Comparison of ENCODE assay signal across 24 cellular contexts in the genomic region with DNA sequence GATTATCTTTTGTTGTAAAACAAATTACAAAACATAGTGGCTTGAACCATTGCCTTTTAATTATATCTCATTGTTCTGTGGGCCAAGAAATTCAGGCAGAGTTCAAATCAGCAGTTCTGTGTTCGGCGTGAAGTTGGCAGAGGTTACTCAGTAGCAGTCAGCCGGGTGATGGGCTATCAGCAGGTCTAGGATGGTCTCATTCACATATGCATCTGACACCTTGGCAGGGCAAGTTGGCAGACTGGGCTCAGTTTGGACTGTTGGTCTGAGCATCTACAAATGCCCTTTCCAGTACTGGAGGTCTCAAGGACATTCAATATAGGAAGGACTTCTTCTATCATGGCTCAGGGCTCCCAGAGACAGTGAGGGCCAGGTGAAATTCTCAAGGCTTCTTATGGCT. TPM values are rescaled to one million over a fixed set of nuclear protein-coding genes. Genes with fewer than 3 reads are reported as not detected.
"Had no signal": no experiment of that assay in that cellular context is flagged by ENCODE, and none has a peak within 500 bp of the region (broad histone marks: within the 10 kb centered on the region; RNA-seq: fewer than 3 reads in every experiment).

No MANE protein-coding gene starts in this region.

- H3K4me3 ChIP-seq: esophagus squamous epithelium, heart right ventricle, lung, mucosa of descending colon, sigmoid colon, stomach, tibial nerve, upper lobe of right lung had no signal

- H3K9me3 ChIP-seq: esophagus squamous epithelium, heart right ventricle, mucosa of descending colon, neutrophil, sigmoid colon, stomach, tibial nerve, upper lobe of right lung had no signal

- DNase-seq: cortex of kidney; effector memory CD8-positive, alpha-beta T cell; erythroblast; esophagus squamous epithelium; foreskin melanocyte; glutamatergic neuron; heart right ventricle; hippocampal formation; left colon; mucosa of descending colon; naive B cell; sigmoid colon; stimulated activated CD4-positive, alpha-beta T cell treated with anti-CD3 and anti-CD28 coated beads, Interleukin-2, amount 100 ng/mL, for 24 hours; stimulated activated CD4-positive, alpha-beta T cell treated with anti-CD3 and anti-CD28 coated beads, Interleukin-4, amount 100 ng/mL, for 24 hours; stimulated activated naive CD4-positive, alpha-beta T cell treated with Interleukin-2 at 50 U/mL for 16 hours; stomach; upper lobe of right lung had no signal

- H3K27me3 ChIP-seq: sigmoid colon, stomach, tibial nerve, upper lobe of right lung had no signal

- H3K36me3 ChIP-seq: esophagus squamous epithelium, heart right ventricle, neutrophil, sigmoid colon, stomach, tibial nerve, upper lobe of right lung had no signal

- ATAC-seq: effector memory CD8-positive, alpha-beta T cell; left colon; mucosa of descending colon; natural killer cell treated with Interleukin-12 subunit alpha and Interleukin-12 subunit beta and Interleukin-15 and Interleukin-18, amount 100 ng/mL, for 72 hours; stimulated activated effector memory CD8-positive, alpha-beta T cell treated with anti-CD3 and anti-CD28 coated beads, Interleukin-12 subunit alpha, Interleukin-12 subunit beta, amount 100 ng/mL, for 72 hours; upper lobe of right lung had no signal

- H3K4me1 ChIP-seq: parathyroid adenoma, upper lobe of right lung had no signal

- H3K27ac ChIP-seq: esophagus squamous epithelium, heart right ventricle, neutrophil, parathyroid adenoma, sigmoid colon, stomach, tibial nerve, upper lobe of right lung had no signal

RNA-seq across cellular contexts. Expression of gene ITGA11, which starts 51.2 kb away (rescaled TPM):
- total RNA-seq: progenitor cell of endocrine pancreas had no signal
